Comparison of ENCODE assay signal across 22 cellular contexts in genomic region chr2:146128216-146128615, GRCh38.
DNase-seq lines count a peak whose midpoint lies in the region; ATAC-seq and TF ChIP-seq lines count a peak whose summit lies in the region.
"Had no signal": no experiment of that assay in that cellular context is flagged by ENCODE, and none has a peak within 500 bp of the region (broad histone marks: within the 10 kb centered on the region; RNA-seq: fewer than 3 reads in every experiment).

No MANE protein-coding gene starts in this region.

- H3F3A ChIP-seq in SK-N-SH (replicated peaks; ENCODE audit: insufficient read depth) = peaks cover 9% of the 10 kb centered on the region

- WGBS in SK-N-SH (ENCODE audit: low lambda C conversion rate) = 53% methylated on average over 3 of the region's 3 CpGs

- H3K36me3 Mint-ChIP-seq in CD4-positive, alpha-beta memory T cell = no peaks in the 10 kb centered on the region

- H3K9me3 Mint-ChIP-seq in CD4-positive, alpha-beta memory T cell = peaks cover 0 to 11% (median 3%) of the 10 kb centered on the region in 8 donors

- no peak for TF ChIP-seq EP300 in SK-N-SH (IDR thresholded peaks at IDR 0.05; ENCODE audit: borderline replicate concordance in 1 of 2, low read depth in 1 of 2, low read length in 1 of 2)

- POLR2A ChIA-PET in SK-N-SH (lab: Yijun Ruan, JAX) = no interaction called here
- POLR2A ChIA-PET in CD4-positive, alpha-beta memory T cell (lab: Charles Lee; ENCODE audit: partially characterized antibody) = no interaction called here

- no peak for ATAC-seq in SK-N-SH treated with all-trans-retinoic acid at 6 μM for 48 hours
- ATAC-seq: HCT116 had no signal

- H3K9me2 ChIP-seq in SK-N-SH = no peaks in the 10 kb centered on the region

- H3K9me3 ChIP-seq in SK-N-SH (no peaks in the 10 kb centered on the region), SJCRH30 (replicated peaks) (0 out of 2 replicates have a peak, but pooled peaks cover 3% of the 10 kb centered on the region)
- no peaks in the 10 kb centered on the region for H3K9me3 ChIP-seq in CD4-positive, alpha-beta memory T cell (ENCODE audit: control insufficient read depth in 1 of 2, low read length in 2 of 2)

- H3K4me1 Mint-ChIP-seq in CD4-positive, alpha-beta memory T cell = no peaks in the 10 kb centered on the region

- H3K4me3 ChIP-seq in SK-N-SH (ENCODE audit: low read depth in 2 of 2, low read length in 1 of 2) = no peak overlapping the region
- no peak overlapping the region for H3K4me3 ChIP-seq in SJCRH30
- H3K4me3 ChIP-seq in CD4-positive, alpha-beta memory T cell (ENCODE audit: low read length in 2 of 2) = no peak overlapping the region
- H3K4me3 ChIP-seq: MG63, PC-9 had no signal

- H3K9ac ChIP-seq in SK-N-SH = no peak overlapping the region

- DNase-seq in SK-N-SH (no peak), NCI-H2171 (lab: John Stamatoyannopoulos, UW) (peak; percentile 42), SJCRH30 (peak in 1 of 2 experiments; percentile 31), RKO (ENCODE audit: low spot score) (no peak), mesenteric fat pad (ENCODE audit: low spot score) (no peak)
- no peak for DNase-seq in CD4-positive, alpha-beta memory T cell
- DNase-seq in stimulated activated CD4-positive, alpha-beta T cell treated with anti-CD3 and anti-CD28 coated beads, Interleukin-2, amount 100 ng/mL, for 24 hours = no peak
- DNase-seq: CD4-positive, alpha-beta T cell; DMS53; EL; GF-D8; Karpas-422; MG63; NCI-H1417; NCI-H187; NCI-H2107; NCI-H2227 treated with DMSO at 0.1 percent for 48 hours; NCI-H69; PC-9; T-helper 9 cell had no signal

- H4K20me1 ChIP-seq in SK-N-SH (ENCODE audit: insufficient read depth) = no peaks in the 10 kb centered on the region

- H3K27ac Mint-ChIP-seq in CD4-positive, alpha-beta memory T cell = no peak overlapping the region
- H3K27ac Mint-ChIP-seq: CD4-positive, alpha-beta T cell had no signal

- intact Hi-C loops in CD4-positive, alpha-beta memory T cell (cut with micrococcal nuclease) = no loop called here

- H3K27me3 ChIP-seq in SK-N-SH (ENCODE audit: insufficient read depth) = no peaks in the 10 kb centered on the region
- H3K27me3 ChIP-seq in SJCRH30 = no peaks in the 10 kb centered on the region
- no peaks in the 10 kb centered on the region for H3K27me3 ChIP-seq in CD4-positive, alpha-beta memory T cell (ENCODE audit: insufficient read depth, low read length)
- H3K27me3 ChIP-seq: MG63 had no signal

- no peaks in the 10 kb centered on the region for H3K36me3 ChIP-seq in SK-N-SH (replicated peaks in 1 of 2; ENCODE audit: control insufficient read depth in 1 of 2, insufficient read depth in 2 of 2, low read length in 1 of 2)
- no peaks in the 10 kb centered on the region for H3K36me3 ChIP-seq in SJCRH30
- H3K36me3 ChIP-seq in CD4-positive, alpha-beta memory T cell (ENCODE audit: insufficient read depth, low read length) = no peaks in the 10 kb centered on the region
- H3K36me3 ChIP-seq: MG63 had no signal

- no peak overlapping the region for H2AFZ ChIP-seq in SK-N-SH (ENCODE audit: low read depth)
- H2AFZ ChIP-seq: PC-9 had no signal

- H3K27me3 Mint-ChIP-seq in CD4-positive, alpha-beta memory T cell = no peaks in the 10 kb centered on the region
- H3K27me3 Mint-ChIP-seq: CD4-positive, alpha-beta T cell had no signal

- peaks cover 0 to 5% of the 10 kb centered on the region in 2 experiments; a peak in 1 of 4 replicates for H3K4me1 ChIP-seq in SK-N-SH (ENCODE audit: control insufficient read depth in 1 of 2, insufficient read depth in 2 of 2, low read depth in 1 of 2, low read length in 1 of 2)
- peaks cover 50% of the 10 kb centered on the region for H3K4me1 ChIP-seq in SJCRH30
- no peaks in the 10 kb centered on the region for H3K4me1 ChIP-seq in CD4-positive, alpha-beta memory T cell (ENCODE audit: insufficient read depth, low read length)

- CTCF ChIA-PET in SK-N-SH (lab: Yijun Ruan, JAX) = no interaction called here
- CTCF ChIA-PET in CD4-positive, alpha-beta memory T cell (lab: Charles Lee; ENCODE audit: partially characterized antibody) = no interaction called here

- no peak overlapping the region for H3K4me3 Mint-ChIP-seq in CD4-positive, alpha-beta memory T cell
- H3K4me3 Mint-ChIP-seq: CD4-positive, alpha-beta T cell had no signal

- no peaks in the 10 kb centered on the region for H3K79me2 ChIP-seq in SK-N-SH (ENCODE audit: insufficient read depth)

- no peak for TF ChIP-seq RAD21 in SK-N-SH (IDR thresholded peaks at IDR 0.05; ENCODE audit: low read length)

- TF ChIP-seq CTCF in SK-N-SH (IDR thresholded peaks at IDR 0.05) = no peak

- H3K27ac ChIP-seq in SK-N-SH (ENCODE audit: low read depth in 2 of 2, low read length in 1 of 2) (no peak overlapping the region), SJCRH30 (peak overlapping the region; percentile 80)
- H3K27ac ChIP-seq in CD4-positive, alpha-beta memory T cell (ENCODE audit: low read depth, low read length) = no peak overlapping the region
- H3K27ac ChIP-seq: PC-9 had no signal

- H3K4me2 ChIP-seq in SK-N-SH = no peak overlapping the region
- H3K4me2 ChIP-seq: PC-9 had no signal

TF ChIP-seq in SK-N-SH, 30 proteins besides CTCF, POLR2A, EP300 and RAD21:
- TF ChIP-seq SIN3A (IDR thresholded peaks at IDR 0.05; ENCODE audit: borderline replicate concordance, low read depth, low read length) (no peak), TCF12 (IDR thresholded peaks at IDR 0.05) (peak; percentile 46; the same call in 1 of the 2 replicates)

TF ChIP-seq in SK-N-SH treated with all-trans-retinoic acid at 6 μM for 48 hours, 23 proteins besides CTCF, POLR2A, EP300 and RAD21:
- TF ChIP-seq, protein P1, sequence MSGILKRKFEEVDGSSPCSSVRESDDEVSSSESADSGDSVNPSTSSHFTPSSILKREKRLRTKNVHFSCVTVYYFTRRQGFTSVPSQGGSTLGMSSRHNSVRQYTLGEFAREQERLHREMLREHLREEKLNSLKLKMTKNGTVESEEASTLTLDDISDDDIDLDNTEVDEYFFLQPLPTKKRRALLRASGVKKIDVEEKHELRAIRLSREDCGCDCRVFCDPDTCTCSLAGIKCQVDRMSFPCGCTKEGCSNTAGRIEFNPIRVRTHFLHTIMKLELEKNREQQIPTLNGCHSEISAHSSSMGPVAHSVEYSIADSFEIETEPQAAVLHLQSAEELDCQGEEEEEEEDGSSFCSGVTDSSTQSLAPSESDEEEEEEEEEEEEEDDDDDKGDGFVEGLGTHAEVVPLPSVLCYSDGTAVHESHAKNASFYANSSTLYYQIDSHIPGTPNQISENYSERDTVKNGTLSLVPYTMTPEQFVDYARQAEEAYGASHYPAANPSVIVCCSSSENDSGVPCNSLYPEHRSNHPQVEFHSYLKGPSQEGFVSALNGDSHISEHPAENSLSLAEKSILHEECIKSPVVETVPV (CRISPR knock-in tag; IDR thresholded peaks at IDR 0.05) = no peak
- TF ChIP-seq PATZ1 (CRISPR knock-in tag; IDR thresholded peaks at IDR 0.05; ENCODE audit: borderline replicate concordance) = no peak
